Comparison of ENCODE assay signal across 15 cellular contexts in genomic region chr2:144083211-144083610, GRCh38.
DNase-seq lines count a peak whose midpoint lies in the region; ATAC-seq lines count a peak whose summit lies in the region.
"Had no signal": no experiment of that assay in that cellular context is flagged by ENCODE, and none has a peak within 500 bp of the region (broad histone marks: within the 10 kb centered on the region; RNA-seq: fewer than 3 reads in every experiment).

No MANE protein-coding gene starts in this region.

- POLR2A ChIA-PET in CD4-positive, alpha-beta memory T cell (lab: Charles Lee; ENCODE audit: partially characterized antibody), result no interaction called here

- H2BK12ac ChIP-seq in trophoblast cell (ENCODE audit: low read length), result no peak overlapping the region

- H3K4me1 Mint-ChIP-seq in T-helper 2 cell treated with Interferon-gamma antibody and Interleukin-4, amounts not matched to agents 5 μg/mL and 100 μg/mL, for 36 hours (ENCODE audit: low read depth), result peaks cover 12% of the 10 kb centered on the region
- H3K4me1 Mint-ChIP-seq in CD4-positive, alpha-beta memory T cell, result no peaks in the 10 kb centered on the region

- no peak overlapping the region for H3K4me3 Mint-ChIP-seq in T-helper 2 cell treated with Interferon-gamma antibody and Interleukin-4, amounts not matched to agents 5 μg/mL and 100 μg/mL, for 36 hours
- no peak overlapping the region for H3K4me3 Mint-ChIP-seq in CD4-positive, alpha-beta memory T cell
- H3K4me3 Mint-ChIP-seq: H9 had no signal

- H3K4me2 ChIP-seq in trophoblast cell (ENCODE audit: low read length), result no peak overlapping the region

- no peak overlapping the region for H3K9ac ChIP-seq in trophoblast cell (ENCODE audit: low read length)

- no peak overlapping the region for H4K91ac ChIP-seq in trophoblast cell (ENCODE audit: low read depth, low read length)

- no peak overlapping the region for H4K12ac ChIP-seq in trophoblast cell (ENCODE audit: low read depth, low read length)

- no peak for ATAC-seq in HG02870 (IDR thresholded peaks at IDR 0.05; ENCODE audit: unreplicated experiment)
- ATAC-seq: esophagus mucosa had no signal

- H4K8ac ChIP-seq in trophoblast cell (ENCODE audit: low read depth, low read length), result no peak overlapping the region

- intact Hi-C loops in CD4-positive, alpha-beta memory T cell (cut with micrococcal nuclease), result no loop called here

- peaks cover 3% of the 10 kb centered on the region for H3K36me3 Mint-ChIP-seq in T-helper 2 cell treated with Interferon-gamma antibody and Interleukin-4, amounts not matched to agents 5 μg/mL and 100 μg/mL, for 36 hours (ENCODE audit: low read depth)
- H3K36me3 Mint-ChIP-seq in CD4-positive, alpha-beta memory T cell, result peaks cover 0 to 8% of the 10 kb centered on the region in 2 donors

- H3K4ac ChIP-seq in trophoblast cell (ENCODE audit: low read depth, low read length), result no peak overlapping the region

- WGBS in trophoblast cell (ENCODE audit: extremely low coverage, insufficient coverage, insufficient read length), result no CpG with 5 or more reads among the region's 1 CpG

- H3K9me3 Mint-ChIP-seq in T-helper 2 cell treated with Interferon-gamma antibody and Interleukin-4, amounts not matched to agents 5 μg/mL and 100 μg/mL, for 36 hours, result no peaks in the 10 kb centered on the region
- H3K9me3 Mint-ChIP-seq in CD4-positive, alpha-beta memory T cell, result peaks cover 0 to 5% (median 0%) of the 10 kb centered on the region in 8 donors
- H3K9me3 Mint-ChIP-seq: H9 had no signal

- no peak overlapping the region for H2BK5ac ChIP-seq in trophoblast cell (ENCODE audit: low read depth, low read length, poor library complexity)

- H3K27ac ChIP-seq in epithelial cell of prostate (peak overlapping the region; percentile 71), trophoblast cell (ENCODE audit: low read depth, low read length) (no peak overlapping the region)
- no peak overlapping the region for H3K27ac ChIP-seq in CD4-positive, alpha-beta memory T cell (ENCODE audit: low read depth, low read length)
- H3K27ac ChIP-seq: VCaP had no signal

- H2AFZ ChIP-seq in trophoblast cell (ENCODE audit: insufficient read depth, low read length, poor library complexity), result no peak overlapping the region

- no peak overlapping the region for H3K23ac ChIP-seq in trophoblast cell (ENCODE audit: low read length)

- DNase-seq in EH (ENCODE audit: low read depth) (peak; percentile 95), RKO (ENCODE audit: low spot score) (peak; percentile 44), epithelial cell of prostate (ENCODE audit: low read depth, low spot score) (peak; percentile 29), trophoblast cell (peak; percentile 29 to 43), NCI-H524 (lab: John Stamatoyannopoulos, UW) (no peak)
- DNase-seq in T-helper 2 cell treated with Interferon-gamma antibody and Interleukin-4, amounts not matched to agents 5 μg/mL and 100 μg/mL, for 36 hours (ENCODE audit: low spot score), result no peak
- no peak for DNase-seq in CD4-positive, alpha-beta memory T cell
- DNase-seq: activated naive CD4-positive, alpha-beta T cell treated with anti-CD3 and anti-CD28 coated beads, Interleukin-2, amount 50 U/mL, for 16 hours; C1 segment of cervical spinal cord; H9; MM.1S; NCI-H2081 had no signal

- H3K36me3 ChIP-seq in trophoblast cell (ENCODE audit: control insufficient read depth in 1 of 2, insufficient read depth in 2 of 2, low read length in 2 of 2), result no peaks in the 10 kb centered on the region
- no peaks in the 10 kb centered on the region for H3K36me3 ChIP-seq in CD4-positive, alpha-beta memory T cell (ENCODE audit: insufficient read depth, low read length)

- H2BK120ac ChIP-seq in trophoblast cell (ENCODE audit: insufficient read depth, low read length, poor library complexity), result no peak overlapping the region

- no peak overlapping the region for H3K18ac ChIP-seq in trophoblast cell (ENCODE audit: low read length)

- no peak overlapping the region for H2AK5ac ChIP-seq in trophoblast cell (ENCODE audit: low read length)

- H3K27me3 ChIP-seq in trophoblast cell (ENCODE audit: insufficient read depth, low read length), result no peaks in the 10 kb centered on the region
- no peaks in the 10 kb centered on the region for H3K27me3 ChIP-seq in CD4-positive, alpha-beta memory T cell (ENCODE audit: insufficient read depth, low read length)

- no peak overlapping the region for H3K14ac ChIP-seq in trophoblast cell (ENCODE audit: low read length)

- H3K79me1 ChIP-seq in trophoblast cell (ENCODE audit: low read length), result no peaks in the 10 kb centered on the region

- no peaks in the 10 kb centered on the region for H3K4me1 ChIP-seq in trophoblast cell (ENCODE audit: control insufficient read depth in 1 of 2, insufficient read depth in 2 of 2, low read length in 2 of 2)
- H3K4me1 ChIP-seq in CD4-positive, alpha-beta memory T cell (ENCODE audit: insufficient read depth, low read length), result no peaks in the 10 kb centered on the region

- H3K9me3 ChIP-seq in trophoblast cell (ENCODE audit: insufficient read depth, low read depth, low read length), result no peaks in the 10 kb centered on the region
- no peaks in the 10 kb centered on the region for H3K9me3 ChIP-seq in CD4-positive, alpha-beta memory T cell (ENCODE audit: control insufficient read depth in 1 of 2, low read length in 2 of 2)

- H3K27me3 Mint-ChIP-seq in T-helper 2 cell treated with Interferon-gamma antibody and Interleukin-4, amounts not matched to agents 5 μg/mL and 100 μg/mL, for 36 hours (ENCODE audit: low read depth), result no peaks in the 10 kb centered on the region
- H3K27me3 Mint-ChIP-seq in CD4-positive, alpha-beta memory T cell, result no peaks in the 10 kb centered on the region

- H3K79me2 ChIP-seq in trophoblast cell (ENCODE audit: control insufficient read depth, insufficient read depth, low read length, poor library complexity), result no peaks in the 10 kb centered on the region

- no peak overlapping the region for H3K4me3 ChIP-seq in trophoblast cell (ENCODE audit: low read depth, low read length)
- no peak overlapping the region for H3K4me3 ChIP-seq in CD4-positive, alpha-beta memory T cell (ENCODE audit: low read length in 2 of 2)

- no peak overlapping the region for H3K27ac Mint-ChIP-seq in T-helper 2 cell treated with Interferon-gamma antibody and Interleukin-4, amounts not matched to agents 5 μg/mL and 100 μg/mL, for 36 hours
- no peak overlapping the region for H3K27ac Mint-ChIP-seq in CD4-positive, alpha-beta memory T cell
- H3K27ac Mint-ChIP-seq: H9 had no signal

- CTCF ChIA-PET in CD4-positive, alpha-beta memory T cell (lab: Charles Lee; ENCODE audit: partially characterized antibody), result no interaction called here

Comparison
In these comparisons a context has a peak if more than half of its experiments do, and no peak if none do; other contexts are left out.
1. DNase-seq: peak in EH (single experiment), RKO (single experiment), epithelial cell of prostate (single experiment) and trophoblast cell (2 of 2); none in T-helper 2 cell treated with Interferon-gamma antibody and Interleukin-4, amounts not matched to agents 5 μg/mL and 100 μg/mL, for 36 hours (single experiment), CD4-positive, alpha-beta memory T cell (0 of 5) and NCI-H524 (0 of 2).